ENCODE assay signal across 26 cellular contexts in the genomic region with DNA sequence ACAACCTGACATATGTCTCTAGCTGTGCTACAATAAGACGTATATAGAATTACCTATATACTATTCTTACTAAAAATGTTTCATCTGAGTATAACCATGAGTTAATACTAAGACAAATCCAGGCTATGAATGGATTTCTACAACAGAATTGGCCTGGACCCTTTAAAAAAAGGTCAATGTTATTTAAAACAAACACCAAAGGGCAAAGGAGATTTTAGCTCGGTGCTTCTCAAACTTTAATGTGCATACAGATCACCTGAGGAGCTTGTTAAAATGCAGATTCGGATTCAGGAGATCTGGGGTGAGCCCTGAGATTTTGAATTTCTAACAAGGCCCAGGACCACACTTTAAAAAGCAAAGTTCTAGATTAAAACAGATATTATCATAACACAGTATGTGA. TPM values are rescaled to one million over a fixed set of nuclear protein-coding genes. Genes with fewer than 3 reads are reported as not detected.
DNase-seq lines count a peak whose midpoint lies in the region; ATAC-seq and TF ChIP-seq lines count a peak whose summit lies in the region.
"Had no signal": no experiment of that assay in that cellular context is flagged by ENCODE, and none has a peak within 500 bp of the region (broad histone marks: within the 10 kb centered on the region; RNA-seq: fewer than 3 reads in every experiment).

No MANE protein-coding gene starts in this region.

- POLR2A ChIA-PET in activated CD4-positive, alpha-beta T cell treated with anti-CD3 and anti-CD28 coated beads for 36 hours (lab: Charles Lee) = interaction anchor here (0.7 to 1.1 kb wide), 2 partner anchors 9 to 232 kb away, joined by 3 read pairs; no protein-coding TSS in a partner anchor

- H3K4me1 ChIP-seq in GM23338 (ENCODE audit: insufficient read depth) (peaks cover 14% of the 10 kb centered on the region), neural progenitor cell (no peaks in the 10 kb centered on the region)
- H3K4me1 ChIP-seq: BE2C, HAP-1, SJSA1 had no signal

- peaks cover 33% of the 10 kb centered on the region for H4K20me1 ChIP-seq in GM23338 (replicated peaks; ENCODE audit: insufficient read depth)
- no peaks in the 10 kb centered on the region for H4K20me1 ChIP-seq in neural progenitor cell (ENCODE audit: low read depth)

- CTCF ChIA-PET in activated CD4-positive, alpha-beta T cell treated with anti-CD3 and anti-CD28 coated beads for 36 hours (lab: Charles Lee) = interaction anchor here (0.6 to 1.4 kb wide), 4 partner anchors 15 to 437 kb away, joined by 3 to 7 read pairs (median 4); no protein-coding TSS in a partner anchor

- no peak overlapping the region for H3K9ac ChIP-seq in neural progenitor cell

- H3K9me3 ChIP-seq in neural progenitor cell (ENCODE audit: low read depth) = no peaks in the 10 kb centered on the region
- H3K9me3 ChIP-seq: BE2C, HAP-1, SJSA1 had no signal

- H3K27me3 ChIP-seq in GM23338 (ENCODE audit: insufficient read depth) (peaks cover 100% of the 10 kb centered on the region), neural progenitor cell (peaks cover 95% of the 10 kb centered on the region)
- H3K27me3 ChIP-seq: BE2C had no signal

- no peak for DNase-seq in activated CD4-positive, alpha-beta T cell treated with anti-CD3 and anti-CD28 coated beads for 36 hours
- no peak for DNase-seq in activated CD4-positive, alpha-beta T cell treated with anti-CD3 and anti-CD28 coated beads for 48 hours
- DNase-seq in activated naive CD4-positive, alpha-beta T cell (lab: John Stamatoyannopoulos, UW) = no peak
- DNase-seq in GM23338 (ENCODE audit: low spot score) = no peak
- no peak for DNase-seq in activated T-helper 1 cell treated with anti-CD3 and anti-CD28 coated beads, Interleukin-12 subunit alpha, Interleukin-12 subunit beta, Interleukin-2, Interleukin-4 antibody, amounts not matched to agents 30 ng/mL and 10 ng/mL and 1 ng/mL, durations not matched to agents 14 hours and 24 hours and 36 hours (ENCODE audit: low spot score)
- no peak for DNase-seq in neural progenitor cell (ENCODE audit: low spot score)
- DNase-seq: 8988T, ACHN, BE2C, GOT3, HFFc6, KBM-7, NCI-H1105 treated with DMSO at 0.1 percent for 48 hours, NCI-H146, NCI-H1930, NCI-H2107, NCI-H524 treated with DMSO at 0.1 percent for 48 hours, NCI-H774, Right ventricle myocardium superior had no signal

- no peaks in the 10 kb centered on the region for H3K79me2 ChIP-seq in GM23338 (replicated peaks; ENCODE audit: insufficient read depth)
- H3K79me2 ChIP-seq in neural progenitor cell (ENCODE audit: low read depth) = no peaks in the 10 kb centered on the region

- no peaks in the 10 kb centered on the region for H3K36me3 ChIP-seq in GM23338 (ENCODE audit: insufficient read depth)
- H3K36me3 ChIP-seq in neural progenitor cell = no peaks in the 10 kb centered on the region
- H3K36me3 ChIP-seq: BE2C, HAP-1, SJSA1 had no signal

- no peak for ATAC-seq in activated CD4-positive, alpha-beta T cell treated with anti-CD3 and anti-CD28 coated beads for 36 hours
- no peak for ATAC-seq in GM23338
- ATAC-seq in HG03571 (IDR thresholded peaks at IDR 0.05; ENCODE audit: unreplicated experiment) = no peak

- H3K4me2 ChIP-seq in GM23338 = 0 out of 2 replicates have a peak overlapping the region, but pooled peaks have one; percentile 15
- no peak overlapping the region for H3K4me2 ChIP-seq in neural progenitor cell

- H3K27me3 Mint-ChIP-seq in activated CD4-positive, alpha-beta T cell treated with anti-CD3 and anti-CD28 coated beads for 36 hours = no peaks in the 10 kb centered on the region
- H3K27me3 Mint-ChIP-seq in activated naive CD4-positive, alpha-beta T cell treated with anti-CD3 and anti-CD28 coated beads, Interleukin-2, amount 50 U/mL, for 24 hours = no peaks in the 10 kb centered on the region
- H3K27me3 Mint-ChIP-seq in GM23338 (ENCODE audit: insufficient read depth, low read depth, poor library complexity) = peaks cover 89% of the 10 kb centered on the region
- H3K27me3 Mint-ChIP-seq in activated T-helper 1 cell treated with anti-CD3 and anti-CD28 coated beads, Interleukin-12 subunit alpha, Interleukin-12 subunit beta, Interleukin-2, Interleukin-4 antibody, amounts not matched to agents 30 ng/mL and 10 ng/mL and 1 ng/mL, durations not matched to agents 14 hours and 24 hours and 36 hours (ENCODE audit: insufficient read depth) = no peaks in the 10 kb centered on the region
- peaks cover 2% of the 10 kb centered on the region for H3K27me3 Mint-ChIP-seq in neural progenitor cell (ENCODE audit: insufficient read depth, low read depth)

- H3K4me3 ChIP-seq in GM23338 (no peak overlapping the region), neural progenitor cell (no peak overlapping the region)
- H3K4me3 ChIP-seq: HAP-1, SJSA1 had no signal

- intact Hi-C loops in activated CD4-positive, alpha-beta T cell treated with anti-CD3 and anti-CD28 coated beads for 36 hours (cut with DNase I, micrococcal nuclease) = loop anchor here (5.0 to 10.0 kb wide), 2 partner anchors 33 to 601 kb away; no protein-coding TSS in a partner anchor
- intact Hi-C loops in activated T-helper 1 cell treated with anti-CD3 and anti-CD28 coated beads, Interleukin-12 subunit alpha, Interleukin-12 subunit beta, Interleukin-2, Interleukin-4 antibody, amounts not matched to agents 30 ng/mL and 10 ng/mL and 1 ng/mL, durations not matched to agents 14 hours and 24 hours and 36 hours (cut with micrococcal nuclease) = loop anchor here (5.0 kb wide), 2 partner anchors 33 to 337 kb away; partner anchors contain the start of gene ATP6V1G1

- H3K9me3 Mint-ChIP-seq in activated CD4-positive, alpha-beta T cell treated with anti-CD3 and anti-CD28 coated beads for 36 hours (ENCODE audit: low read depth) = no peaks in the 10 kb centered on the region
- no peaks in the 10 kb centered on the region for H3K9me3 Mint-ChIP-seq in activated naive CD4-positive, alpha-beta T cell treated with anti-CD3 and anti-CD28 coated beads, Interleukin-2, amount 50 U/mL, for 24 hours
- no peaks in the 10 kb centered on the region for H3K9me3 Mint-ChIP-seq in GM23338
- H3K9me3 Mint-ChIP-seq in activated T-helper 1 cell treated with anti-CD3 and anti-CD28 coated beads, Interleukin-12 subunit alpha, Interleukin-12 subunit beta, Interleukin-2, Interleukin-4 antibody, amounts not matched to agents 30 ng/mL and 10 ng/mL and 1 ng/mL, durations not matched to agents 14 hours and 24 hours and 36 hours = peaks cover 3% of the 10 kb centered on the region
- no peaks in the 10 kb centered on the region for H3K9me3 Mint-ChIP-seq in neural progenitor cell
- H3K9me3 Mint-ChIP-seq: CD14-positive monocyte, HFFc6 had no signal

- H2AFZ ChIP-seq in GM23338 (no peak overlapping the region), neural progenitor cell (replicated peaks) (no peak overlapping the region)

- no peak overlapping the region for H3K27ac ChIP-seq in GM23338 (ENCODE audit: low read depth)
- no peak overlapping the region for H3K27ac ChIP-seq in neural progenitor cell
- H3K27ac ChIP-seq: SJSA1 had no signal

- H3K27ac Mint-ChIP-seq in activated CD4-positive, alpha-beta T cell treated with anti-CD3 and anti-CD28 coated beads for 36 hours = peak overlapping the region; percentile 48
- peak overlapping the region; percentile 53 for H3K27ac Mint-ChIP-seq in activated naive CD4-positive, alpha-beta T cell treated with anti-CD3 and anti-CD28 coated beads, Interleukin-2, amount 50 U/mL, for 24 hours
- H3K27ac Mint-ChIP-seq in GM23338 = no peak overlapping the region
- no peak overlapping the region for H3K27ac Mint-ChIP-seq in activated T-helper 1 cell treated with anti-CD3 and anti-CD28 coated beads, Interleukin-12 subunit alpha, Interleukin-12 subunit beta, Interleukin-2, Interleukin-4 antibody, amounts not matched to agents 30 ng/mL and 10 ng/mL and 1 ng/mL, durations not matched to agents 14 hours and 24 hours and 36 hours
- H3K27ac Mint-ChIP-seq in neural progenitor cell = no peak overlapping the region
- H3K27ac Mint-ChIP-seq: HFFc6 had no signal

- peaks cover 81% of the 10 kb centered on the region for H3K4me1 Mint-ChIP-seq in activated CD4-positive, alpha-beta T cell treated with anti-CD3 and anti-CD28 coated beads for 36 hours
- H3K4me1 Mint-ChIP-seq in activated naive CD4-positive, alpha-beta T cell treated with anti-CD3 and anti-CD28 coated beads, Interleukin-2, amount 50 U/mL, for 24 hours = peaks cover 86% of the 10 kb centered on the region
- H3K4me1 Mint-ChIP-seq in GM23338 = peaks cover 24% of the 10 kb centered on the region; the same call in 2 of the 3 replicates
- peaks cover 86% of the 10 kb centered on the region for H3K4me1 Mint-ChIP-seq in activated T-helper 1 cell treated with anti-CD3 and anti-CD28 coated beads, Interleukin-12 subunit alpha, Interleukin-12 subunit beta, Interleukin-2, Interleukin-4 antibody, amounts not matched to agents 30 ng/mL and 10 ng/mL and 1 ng/mL, durations not matched to agents 14 hours and 24 hours and 36 hours (ENCODE audit: low read depth)
- no peaks in the 10 kb centered on the region for H3K4me1 Mint-ChIP-seq in neural progenitor cell

- no peaks in the 10 kb centered on the region for H3K9me2 ChIP-seq in GM23338 (ENCODE audit: insufficient read depth)

- peaks cover 72% of the 10 kb centered on the region for H3K36me3 Mint-ChIP-seq in activated CD4-positive, alpha-beta T cell treated with anti-CD3 and anti-CD28 coated beads for 36 hours (ENCODE audit: low read depth)
- peaks cover 38% of the 10 kb centered on the region for H3K36me3 Mint-ChIP-seq in activated naive CD4-positive, alpha-beta T cell treated with anti-CD3 and anti-CD28 coated beads, Interleukin-2, amount 50 U/mL, for 24 hours
- H3K36me3 Mint-ChIP-seq in GM23338 (ENCODE audit: low read depth) (no peaks in the 10 kb centered on the region), neural progenitor cell (no peaks in the 10 kb centered on the region)
- H3K36me3 Mint-ChIP-seq in activated T-helper 1 cell treated with anti-CD3 and anti-CD28 coated beads, Interleukin-12 subunit alpha, Interleukin-12 subunit beta, Interleukin-2, Interleukin-4 antibody, amounts not matched to agents 30 ng/mL and 10 ng/mL and 1 ng/mL, durations not matched to agents 14 hours and 24 hours and 36 hours (ENCODE audit: low read depth) = peaks cover 78% of the 10 kb centered on the region

- TF ChIP-seq CTCF in GM23338 (conservative IDR thresholded peaks at IDR 0.05; ENCODE audit: low read depth in 2 of 2) (no peak), neural progenitor cell (IDR thresholded peaks at IDR 0.05) (no peak)

- H3F3A ChIP-seq in GM23338 (replicated peaks; ENCODE audit: low read depth) (no peaks in the 10 kb centered on the region), neural progenitor cell (ENCODE audit: low read depth) (no peaks in the 10 kb centered on the region)

- H3K4me3 Mint-ChIP-seq in activated CD4-positive, alpha-beta T cell treated with anti-CD3 and anti-CD28 coated beads for 36 hours = no peak overlapping the region
- H3K4me3 Mint-ChIP-seq in activated naive CD4-positive, alpha-beta T cell treated with anti-CD3 and anti-CD28 coated beads, Interleukin-2, amount 50 U/mL, for 24 hours = peak overlapping the region; percentile 70
- H3K4me3 Mint-ChIP-seq in GM23338 (no peak overlapping the region), neural progenitor cell (no peak overlapping the region)
- peak overlapping the region; percentile 32 for H3K4me3 Mint-ChIP-seq in activated T-helper 1 cell treated with anti-CD3 and anti-CD28 coated beads, Interleukin-12 subunit alpha, Interleukin-12 subunit beta, Interleukin-2, Interleukin-4 antibody, amounts not matched to agents 30 ng/mL and 10 ng/mL and 1 ng/mL, durations not matched to agents 14 hours and 24 hours and 36 hours
- H3K4me3 Mint-ChIP-seq: CD14-positive monocyte, HFFc6 had no signal

RNA-seq across cellular contexts. Expression of gene TNFSF8, which starts 6.5 kb away (rescaled TPM):
- total RNA-seq in activated CD4-positive, alpha-beta T cell treated with anti-CD3 and anti-CD28 coated beads for 36 hours = 10 to 100 TPM; 42.3 to 48.2 TPM
- total RNA-seq in GM23338 (2014; rRNA removed; shearing (Covaris generic)) = not detected in 2 replicates
- polyA plus RNA-seq in GM23338 (2016; fragmentation: Nextera tagmentation; extraction: Ambion mirVana) = not detected in 2 replicates
- total RNA-seq in activated T-helper 1 cell treated with anti-CD3 and anti-CD28 coated beads, Interleukin-12 subunit alpha, Interleukin-12 subunit beta, Interleukin-2, Interleukin-4 antibody, amounts not matched to agents 30 ng/mL and 10 ng/mL and 1 ng/mL, durations not matched to agents 14 hours and 24 hours and 36 hours = 200 and 207 TPM in 2 replicates
- total RNA-seq in neural progenitor cell (ENCODE audit: low replicate concordance) = not detected in 2 replicates
- total RNA-seq: HFFc6, LHCN-M2, MCF 10A, SJSA1 had no signal

Comparison
In these comparisons a context has a peak if more than half of its experiments do, and no peak if none do; other contexts are left out.
1. H3K27ac Mint-ChIP-seq: peak in activated CD4-positive, alpha-beta T cell treated with anti-CD3 and anti-CD28 coated beads for 36 hours (single experiment) and activated naive CD4-positive, alpha-beta T cell treated with anti-CD3 and anti-CD28 coated beads, Interleukin-2, amount 50 U/mL, for 24 hours (single experiment); none in GM23338 (single experiment), activated T-helper 1 cell treated with anti-CD3 and anti-CD28 coated beads, Interleukin-12 subunit alpha, Interleukin-12 subunit beta, Interleukin-2, Interleukin-4 antibody, amounts not matched to agents 30 ng/mL and 10 ng/mL and 1 ng/mL, durations not matched to agents 14 hours and 24 hours and 36 hours (single experiment) and neural progenitor cell (single experiment).
2. H3K4me3 Mint-ChIP-seq: peak in activated naive CD4-positive, alpha-beta T cell treated with anti-CD3 and anti-CD28 coated beads, Interleukin-2, amount 50 U/mL, for 24 hours (single experiment) and activated T-helper 1 cell treated with anti-CD3 and anti-CD28 coated beads, Interleukin-12 subunit alpha, Interleukin-12 subunit beta, Interleukin-2, Interleukin-4 antibody, amounts not matched to agents 30 ng/mL and 10 ng/mL and 1 ng/mL, durations not matched to agents 14 hours and 24 hours and 36 hours (single experiment); none in activated CD4-positive, alpha-beta T cell treated with anti-CD3 and anti-CD28 coated beads for 36 hours (single experiment), GM23338 (single experiment) and neural progenitor cell (single experiment).
3. RNA of gene TNFSF8, which starts 6.5 kb away (total RNA-seq): 200 to 207 TPM in activated T-helper 1 cell treated with anti-CD3 and anti-CD28 coated beads, Interleukin-12 subunit alpha, Interleukin-12 subunit beta, Interleukin-2, Interleukin-4 antibody, amounts not matched to agents 30 ng/mL and 10 ng/mL and 1 ng/mL, durations not matched to agents 14 hours and 24 hours and 36 hours and 42.3 to 48.2 TPM in activated CD4-positive, alpha-beta T cell treated with anti-CD3 and anti-CD28 coated beads for 36 hours; not detected in GM23338 and not detected in neural progenitor cell; every median in the first group is over 10 times any median in the second.